ENCODE assay signal across 8 cellular contexts in genomic region chr2:178484245-178485041, GRCh38. TPM values are rescaled to one million over a fixed set of nuclear protein-coding genes. Genes with fewer than 3 reads are reported as not detected.
A peak's percentile ranks its signal among the peaks of the same experiment; 100 is the strongest.
DNase-seq lines count a peak whose midpoint lies in the region; ATAC-seq and TF ChIP-seq lines count a peak whose summit lies in the region.

No MANE protein-coding gene starts in this region.

- H3F3A ChIP-seq in smooth muscle cell (ENCODE audit: low read depth), result peaks cover 4% of the 10 kb centered on the region

- peak overlapping the region; percentile 23 for H3K4me2 ChIP-seq in smooth muscle cell

- H3K36me3 Mint-ChIP-seq in CD8-positive, alpha-beta T cell, result peaks cover 31% of the 10 kb centered on the region
- H3K36me3 Mint-ChIP-seq in stimulated activated effector memory CD8-positive, alpha-beta T cell treated with anti-CD3 and anti-CD28 coated beads, Interleukin-12 subunit alpha, Interleukin-12 subunit beta, amount 100 ng/mL, for 72 hours, result peaks cover 42% of the 10 kb centered on the region

- CTCF ChIA-PET in CD8-positive, alpha-beta T cell (lab: Charles Lee), result interaction anchor here (0.6 kb wide), 1 partner anchor 11 kb away, joined by 3 read pairs; no protein-coding TSS in a partner anchor

- H3K9me3 Mint-ChIP-seq in CD8-positive, alpha-beta T cell, result no peaks in the 10 kb centered on the region
- no peaks in the 10 kb centered on the region for H3K9me3 Mint-ChIP-seq in stimulated activated effector memory CD8-positive, alpha-beta T cell treated with anti-CD3 and anti-CD28 coated beads, Interleukin-12 subunit alpha, Interleukin-12 subunit beta, amount 100 ng/mL, for 72 hours

- no peaks in the 10 kb centered on the region for H3K27me3 Mint-ChIP-seq in CD8-positive, alpha-beta T cell (ENCODE audit: low read depth)

- no peaks in the 10 kb centered on the region for H3K9me3 ChIP-seq in smooth muscle cell (replicated peaks; ENCODE audit: low read depth)
- no peaks in the 10 kb centered on the region for H3K9me3 ChIP-seq in CD8-positive, alpha-beta T cell (ENCODE audit: low read length)

- peaks cover 72% of the 10 kb centered on the region for H4K20me1 ChIP-seq in smooth muscle cell (ENCODE audit: low read depth)

- H3K27ac Mint-ChIP-seq in CD8-positive, alpha-beta T cell, result no peak overlapping the region
- no peak overlapping the region for H3K27ac Mint-ChIP-seq in stimulated activated effector memory CD8-positive, alpha-beta T cell treated with anti-CD3 and anti-CD28 coated beads, Interleukin-12 subunit alpha, Interleukin-12 subunit beta, amount 100 ng/mL, for 72 hours

- H3K79me2 ChIP-seq in smooth muscle cell (ENCODE audit: low read depth), result peaks cover 71% of the 10 kb centered on the region

- no peak overlapping the region for H3K4me3 ChIP-seq in smooth muscle cell
- no peak overlapping the region for H3K4me3 ChIP-seq in CD8-positive, alpha-beta T cell (ENCODE audit: low read depth, low read length)

- peak; percentile 46 for DNase-seq in LHCN-M2 (ENCODE audit: low read depth)
- peak; percentile 86 for DNase-seq in NCI-H510A (lab: John Stamatoyannopoulos, UW)
- DNase-seq in fibroblast of gingiva (ENCODE audit: low read depth), result peak; percentile 25
- no peak for DNase-seq in smooth muscle cell (lab: John Stamatoyannopoulos, UW; ENCODE audit: unreplicated experiment)
- no peak for DNase-seq in CD8-positive, alpha-beta T cell
- no peak for DNase-seq in stimulated activated effector memory CD8-positive, alpha-beta T cell treated with anti-CD3 and anti-CD28 coated beads, Interleukin-12 subunit alpha, Interleukin-12 subunit beta, amount 100 ng/mL, for 72 hours (ENCODE audit: low spot score in 2 of 2)
- DNase-seq in GM20000 (ENCODE audit: low spot score), result no peak

- no peak overlapping the region for H3K9ac ChIP-seq in smooth muscle cell (ENCODE audit: low read depth)

- H3K36me3 ChIP-seq in smooth muscle cell (ENCODE audit: low read depth), result no peaks in the 10 kb centered on the region
- H3K36me3 ChIP-seq in CD8-positive, alpha-beta T cell (ENCODE audit: insufficient read depth, low read length), result peaks cover 8% of the 10 kb centered on the region

- 66% methylated on average over 6 of the region's 6 CpGs for WGBS in smooth muscle cell (ENCODE audit: low lambda C conversion rate)

- no peaks in the 10 kb centered on the region for H3K27me3 ChIP-seq in smooth muscle cell (ENCODE audit: low read depth)
- H3K27me3 ChIP-seq in CD8-positive, alpha-beta T cell (ENCODE audit: insufficient read depth, low read length), result no peaks in the 10 kb centered on the region

- intact Hi-C loops in CD8-positive, alpha-beta T cell (cut with DNase I, micrococcal nuclease), result loop anchor here in 1 of 2 experiments (10.0 kb wide), 1 partner anchor 370 kb away; the partner anchor contains the start of gene RBM45

- peaks cover 74% of the 10 kb centered on the region for H3K4me1 Mint-ChIP-seq in CD8-positive, alpha-beta T cell (ENCODE audit: low read depth)
- H3K4me1 Mint-ChIP-seq in stimulated activated effector memory CD8-positive, alpha-beta T cell treated with anti-CD3 and anti-CD28 coated beads, Interleukin-12 subunit alpha, Interleukin-12 subunit beta, amount 100 ng/mL, for 72 hours, result peaks cover 62% of the 10 kb centered on the region

- POLR2A ChIA-PET in CD8-positive, alpha-beta T cell (lab: Charles Lee), result no interaction called here

- H3K27ac ChIP-seq in smooth muscle cell (ENCODE audit: low read depth), result no peak overlapping the region
- H3K27ac ChIP-seq in CD8-positive, alpha-beta T cell (ENCODE audit: low read depth, low read length), result no peak overlapping the region

- no peak overlapping the region for H2AFZ ChIP-seq in smooth muscle cell (ENCODE audit: low read depth)

- no peak overlapping the region for H3K4me3 Mint-ChIP-seq in CD8-positive, alpha-beta T cell
- H3K4me3 Mint-ChIP-seq in stimulated activated effector memory CD8-positive, alpha-beta T cell treated with anti-CD3 and anti-CD28 coated beads, Interleukin-12 subunit alpha, Interleukin-12 subunit beta, amount 100 ng/mL, for 72 hours, result no peak overlapping the region

- no peak for TF ChIP-seq CTCF in smooth muscle cell (IDR thresholded peaks at IDR 0.05; ENCODE audit: borderline replicate concordance, insufficient read depth, poor library complexity, severe bottlenecking)
- TF ChIP-seq CTCF in CD8-positive, alpha-beta T cell (IDR thresholded peaks at IDR 0.05), result no peak
- TF ChIP-seq CTCF in GM20000 (IDR thresholded peaks at IDR 0.05; ENCODE audit: extremely low read depth, missing control alignments), result no peak

- no peak for ATAC-seq in CD8-positive, alpha-beta T cell
- ATAC-seq in GM18870 (IDR thresholded peaks at IDR 0.05; ENCODE audit: unreplicated experiment), result no peak
- no peak for ATAC-seq in stimulated activated effector memory CD8-positive, alpha-beta T cell treated with anti-CD3 and anti-CD28 coated beads, Interleukin-12 subunit alpha, Interleukin-12 subunit beta, amount 100 ng/mL, for 72 hours

- H3K4me1 ChIP-seq in smooth muscle cell (ENCODE audit: low read depth), result peaks cover 20% of the 10 kb centered on the region
- peaks cover 35% of the 10 kb centered on the region for H3K4me1 ChIP-seq in CD8-positive, alpha-beta T cell (ENCODE audit: insufficient read depth, low read length)

RNA-seq across cellular contexts. Expression of gene PLEKHA3, which starts 4.2 kb away (rescaled TPM):
- total RNA-seq in LHCN-M2 (2014; rRNA removed) (14.1 and 14.9 TPM in 2 replicates), smooth muscle cell (9.9 and 26.4 TPM in 2 replicates)
- 7.0 TPM for polyA plus RNA-seq in LHCN-M2 (2012)
- 37.9 and 38.2 TPM in 2 replicates for polyA plus RNA-seq in smooth muscle cell
- total RNA-seq in CD8-positive, alpha-beta T cell, result 10 to 100 TPM; 27.6 to 29.3 TPM

RNA-seq across cellular contexts. Expression of gene FKBP7, which starts 6.0 kb away (rescaled TPM):
- total RNA-seq in LHCN-M2 (2014; rRNA removed), result 51.2 and 51.6 TPM in 2 replicates
- polyA plus RNA-seq in LHCN-M2 (2012), result 26.4 TPM
- 125 and 146 TPM in 2 replicates for total RNA-seq in smooth muscle cell
- polyA plus RNA-seq in smooth muscle cell, result 165 and 213 TPM in 2 replicates
- total RNA-seq in CD8-positive, alpha-beta T cell, result under 1 TPM; 0.69 to 0.79 TPM

RNA-seq across cellular contexts. Expression of gene PJVK, which starts 33.3 kb away (rescaled TPM):
- 1.1 and 2.1 TPM in 2 replicates for total RNA-seq in LHCN-M2 (2014; rRNA removed)
- polyA plus RNA-seq in LHCN-M2 (2012), result 1.2 TPM
- total RNA-seq in smooth muscle cell, result 1.7 and 3.3 TPM in 2 replicates
- polyA plus RNA-seq in smooth muscle cell, result 1.9 and 2.7 TPM in 2 replicates
- total RNA-seq in CD8-positive, alpha-beta T cell, result 1 to 10 TPM; 2.9 to 5.3 TPM

RNA-seq across cellular contexts. Expression of gene PRKRA, which starts 33.5 kb away (rescaled TPM):
- total RNA-seq in LHCN-M2 (2014; rRNA removed) (79.6 and 95.5 TPM in 2 replicates), smooth muscle cell (57.5 and 65.0 TPM in 2 replicates)
- polyA plus RNA-seq in LHCN-M2 (2012), result 43.0 TPM
- polyA plus RNA-seq in smooth muscle cell, result 45.0 and 48.8 TPM in 2 replicates
- total RNA-seq in CD8-positive, alpha-beta T cell, result 100 to 1,000 TPM; 116 to 127 TPM

Comparison
In these comparisons a context has a peak if more than half of its experiments do, and no peak if none do; other contexts are left out.
1. DNase-seq: peak in LHCN-M2 (single experiment), NCI-H510A (single experiment) and fibroblast of gingiva (single experiment); none in smooth muscle cell (single experiment), CD8-positive, alpha-beta T cell (0 of 7), stimulated activated effector memory CD8-positive, alpha-beta T cell treated with anti-CD3 and anti-CD28 coated beads, Interleukin-12 subunit alpha, Interleukin-12 subunit beta, amount 100 ng/mL, for 72 hours (0 of 2) and GM20000 (single experiment).
2. RNA of gene FKBP7, which starts 6.0 kb away (total RNA-seq): 125 to 146 TPM in smooth muscle cell and 51.2 to 51.6 TPM in LHCN-M2; 0.69 to 0.79 TPM in CD8-positive, alpha-beta T cell; every median in the first group is over 10 times any median in the second.